In the genomic region with DNA sequence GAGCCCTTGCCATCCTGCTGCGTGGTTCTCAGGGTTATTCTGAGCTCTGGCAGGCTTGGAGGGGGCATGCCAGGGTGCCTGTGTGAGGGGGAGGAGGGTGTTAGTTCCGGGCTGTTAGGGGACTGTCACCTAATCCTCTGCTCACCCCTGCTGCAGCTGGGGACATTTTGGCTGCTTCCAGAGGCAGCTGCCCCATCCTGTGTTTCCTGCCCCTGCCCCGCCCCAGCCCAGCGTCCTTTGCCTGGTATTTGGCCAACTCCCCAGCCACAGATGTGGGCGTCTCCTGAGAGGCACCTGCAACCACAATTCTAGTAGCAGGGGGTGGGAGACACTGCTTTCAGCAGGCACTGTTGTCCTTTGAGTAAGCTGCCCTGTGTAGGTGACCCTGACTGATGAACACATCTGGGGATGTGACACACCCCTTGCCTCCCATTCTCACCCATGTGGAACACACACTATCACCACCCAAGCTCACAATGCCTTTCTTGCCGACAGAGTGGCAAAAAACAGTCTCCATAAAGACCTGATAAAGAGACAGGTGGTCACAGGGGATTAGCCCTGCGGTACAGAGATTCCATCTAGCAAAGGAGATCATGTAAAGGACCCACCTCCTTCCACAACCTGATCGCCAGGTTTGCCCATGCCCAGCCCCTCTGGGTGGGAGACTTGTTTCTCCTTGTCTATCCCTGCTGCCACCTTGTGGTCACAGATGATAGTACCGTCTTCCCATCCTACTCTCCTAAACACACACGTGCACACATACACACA, we compare ENCODE assay signal across 1 cellular context.
TF ChIP-seq lines count a peak whose summit lies in the region.

A gene (minus strand): TSS at position 48 of the 768 bp plus-strand sequence. CDS start 35 bp downstream, at position 13.

TF ChIP-seq in HepG2, 621 proteins besides CTCF, POLR2A, EP300 and RAD21 (continued from another document and continues in another):
- TF ChIP-seq, protein P1, sequence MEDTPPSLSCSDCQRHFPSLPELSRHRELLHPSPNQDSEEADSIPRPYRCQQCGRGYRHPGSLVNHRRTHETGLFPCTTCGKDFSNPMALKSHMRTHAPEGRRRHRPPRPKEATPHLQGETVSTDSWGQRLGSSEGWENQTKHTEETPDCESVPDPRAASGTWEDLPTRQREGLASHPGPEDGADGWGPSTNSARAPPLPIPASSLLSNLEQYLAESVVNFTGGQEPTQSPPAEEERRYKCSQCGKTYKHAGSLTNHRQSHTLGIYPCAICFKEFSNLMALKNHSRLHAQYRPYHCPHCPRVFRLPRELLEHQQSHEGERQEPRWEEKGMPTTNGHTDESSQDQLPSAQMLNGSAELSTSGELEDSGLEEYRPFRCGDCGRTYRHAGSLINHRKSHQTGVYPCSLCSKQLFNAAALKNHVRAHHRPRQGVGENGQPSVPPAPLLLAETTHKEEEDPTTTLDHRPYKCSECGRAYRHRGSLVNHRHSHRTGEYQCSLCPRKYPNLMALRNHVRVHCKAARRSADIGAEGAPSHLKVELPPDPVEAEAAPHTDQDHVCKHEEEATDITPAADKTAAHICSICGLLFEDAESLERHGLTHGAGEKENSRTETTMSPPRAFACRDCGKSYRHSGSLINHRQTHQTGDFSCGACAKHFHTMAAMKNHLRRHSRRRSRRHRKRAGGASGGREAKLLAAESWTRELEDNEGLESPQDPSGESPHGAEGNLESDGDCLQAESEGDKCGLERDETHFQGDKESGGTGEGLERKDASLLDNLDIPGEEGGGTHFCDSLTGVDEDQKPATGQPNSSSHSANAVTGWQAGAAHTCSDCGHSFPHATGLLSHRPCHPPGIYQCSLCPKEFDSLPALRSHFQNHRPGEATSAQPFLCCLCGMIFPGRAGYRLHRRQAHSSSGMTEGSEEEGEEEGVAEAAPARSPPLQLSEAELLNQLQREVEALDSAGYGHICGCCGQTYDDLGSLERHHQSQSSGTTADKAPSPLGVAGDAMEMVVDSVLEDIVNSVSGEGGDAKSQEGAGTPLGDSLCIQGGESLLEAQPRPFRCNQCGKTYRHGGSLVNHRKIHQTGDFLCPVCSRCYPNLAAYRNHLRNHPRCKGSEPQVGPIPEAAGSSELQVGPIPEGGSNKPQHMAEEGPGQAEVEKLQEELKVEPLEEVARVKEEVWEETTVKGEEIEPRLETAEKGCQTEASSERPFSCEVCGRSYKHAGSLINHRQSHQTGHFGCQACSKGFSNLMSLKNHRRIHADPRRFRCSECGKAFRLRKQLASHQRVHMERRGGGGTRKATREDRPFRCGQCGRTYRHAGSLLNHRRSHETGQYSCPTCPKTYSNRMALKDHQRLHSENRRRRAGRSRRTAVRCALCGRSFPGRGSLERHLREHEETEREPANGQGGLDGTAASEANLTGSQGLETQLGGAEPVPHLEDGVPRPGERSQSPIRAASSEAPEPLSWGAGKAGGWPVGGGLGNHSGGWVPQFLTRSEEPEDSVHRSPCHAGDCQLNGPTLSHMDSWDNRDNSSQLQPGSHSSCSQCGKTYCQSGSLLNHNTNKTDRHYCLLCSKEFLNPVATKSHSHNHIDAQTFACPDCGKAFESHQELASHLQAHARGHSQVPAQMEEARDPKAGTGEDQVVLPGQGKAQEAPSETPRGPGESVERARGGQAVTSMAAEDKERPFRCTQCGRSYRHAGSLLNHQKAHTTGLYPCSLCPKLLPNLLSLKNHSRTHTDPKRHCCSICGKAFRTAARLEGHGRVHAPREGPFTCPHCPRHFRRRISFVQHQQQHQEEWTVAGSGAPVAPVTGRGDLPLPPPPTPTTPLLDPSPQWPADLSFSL (CRISPR knock-in tag; IDR thresholded peaks at IDR 0.05), result no peak
- TF ChIP-seq, protein P2, sequence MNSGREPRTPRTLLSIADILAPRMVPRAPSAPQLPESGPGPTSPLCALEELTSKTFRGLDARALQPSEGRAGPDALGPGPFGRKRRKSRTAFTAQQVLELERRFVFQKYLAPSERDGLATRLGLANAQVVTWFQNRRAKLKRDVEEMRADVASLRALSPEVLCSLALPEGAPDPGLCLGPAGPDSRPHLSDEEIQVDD (CRISPR knock-in tag; IDR thresholded peaks at IDR 0.05; ENCODE audit: borderline replicate concordance), result no peak
- TF ChIP-seq, protein P3, sequence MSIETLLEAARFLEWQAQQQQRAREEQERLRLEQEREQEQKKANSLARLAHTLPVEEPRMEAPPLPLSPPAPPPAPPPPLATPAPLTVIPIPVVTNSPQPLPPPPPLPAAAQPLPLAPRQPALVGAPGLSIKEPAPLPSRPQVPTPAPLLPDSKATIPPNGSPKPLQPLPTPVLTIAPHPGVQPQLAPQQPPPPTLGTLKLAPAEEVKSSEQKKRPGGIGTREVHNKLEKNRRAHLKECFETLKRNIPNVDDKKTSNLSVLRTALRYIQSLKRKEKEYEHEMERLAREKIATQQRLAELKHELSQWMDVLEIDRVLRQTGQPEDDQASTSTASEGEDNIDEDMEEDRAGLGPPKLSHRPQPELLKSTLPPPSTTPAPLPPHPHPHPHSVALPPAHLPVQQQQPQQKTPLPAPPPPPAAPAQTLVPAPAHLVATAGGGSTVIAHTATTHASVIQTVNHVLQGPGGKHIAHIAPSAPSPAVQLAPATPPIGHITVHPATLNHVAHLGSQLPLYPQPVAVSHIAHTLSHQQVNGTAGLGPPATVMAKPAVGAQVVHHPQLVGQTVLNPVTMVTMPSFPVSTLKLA (IDR thresholded peaks at IDR 0.05), result peak; percentile 41
- TF ChIP-seq PRMT3 (CRISPR knock-in tag; IDR thresholded peaks at IDR 0.05; ENCODE audit: borderline replicate concordance, low read depth), result no peak
- TF ChIP-seq, protein P4, sequence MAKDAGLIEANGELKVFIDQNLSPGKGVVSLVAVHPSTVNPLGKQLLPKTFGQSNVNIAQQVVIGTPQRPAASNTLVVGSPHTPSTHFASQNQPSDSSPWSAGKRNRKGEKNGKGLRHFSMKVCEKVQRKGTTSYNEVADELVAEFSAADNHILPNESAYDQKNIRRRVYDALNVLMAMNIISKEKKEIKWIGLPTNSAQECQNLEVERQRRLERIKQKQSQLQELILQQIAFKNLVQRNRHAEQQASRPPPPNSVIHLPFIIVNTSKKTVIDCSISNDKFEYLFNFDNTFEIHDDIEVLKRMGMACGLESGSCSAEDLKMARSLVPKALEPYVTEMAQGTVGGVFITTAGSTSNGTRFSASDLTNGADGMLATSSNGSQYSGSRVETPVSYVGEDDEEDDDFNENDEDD (CRISPR knock-in tag; IDR thresholded peaks at IDR 0.05; ENCODE audit: borderline replicate concordance), result no peak
- TF ChIP-seq, protein P5, sequence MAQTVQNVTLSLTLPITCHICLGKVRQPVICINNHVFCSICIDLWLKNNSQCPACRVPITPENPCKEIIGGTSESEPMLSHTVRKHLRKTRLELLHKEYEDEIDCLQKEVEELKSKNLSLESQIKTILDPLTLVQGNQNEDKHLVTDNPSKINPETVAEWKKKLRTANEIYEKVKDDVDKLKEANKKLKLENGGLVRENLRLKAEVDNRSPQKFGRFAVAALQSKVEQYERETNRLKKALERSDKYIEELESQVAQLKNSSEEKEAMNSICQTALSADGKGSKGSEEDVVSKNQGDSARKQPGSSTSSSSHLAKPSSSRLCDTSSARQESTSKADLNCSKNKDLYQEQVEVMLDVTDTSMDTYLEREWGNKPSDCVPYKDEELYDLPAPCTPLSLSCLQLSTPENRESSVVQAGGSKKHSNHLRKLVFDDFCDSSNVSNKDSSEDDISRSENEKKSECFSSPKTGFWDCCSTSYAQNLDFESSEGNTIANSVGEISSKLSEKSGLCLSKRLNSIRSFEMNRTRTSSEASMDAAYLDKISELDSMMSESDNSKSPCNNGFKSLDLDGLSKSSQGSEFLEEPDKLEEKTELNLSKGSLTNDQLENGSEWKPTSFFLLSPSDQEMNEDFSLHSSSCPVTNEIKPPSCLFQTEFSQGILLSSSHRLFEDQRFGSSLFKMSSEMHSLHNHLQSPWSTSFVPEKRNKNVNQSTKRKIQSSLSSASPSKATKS (CRISPR knock-in tag; IDR thresholded peaks at IDR 0.05), result no peak
- peak; percentile 50 for TF ChIP-seq SMC3 (IDR thresholded peaks at IDR 0.05; ENCODE audit: low read length)
- TF ChIP-seq KDM4B (CRISPR knock-in tag; IDR thresholded peaks at IDR 0.05), result no peak
- TF ChIP-seq MTF2 (CRISPR knock-in tag; IDR thresholded peaks at IDR 0.05; ENCODE audit: borderline replicate concordance), result no peak
- TF ChIP-seq HOXA5 (CRISPR knock-in tag; IDR thresholded peaks at IDR 0.05), result no peak
- TF ChIP-seq, protein P6, sequence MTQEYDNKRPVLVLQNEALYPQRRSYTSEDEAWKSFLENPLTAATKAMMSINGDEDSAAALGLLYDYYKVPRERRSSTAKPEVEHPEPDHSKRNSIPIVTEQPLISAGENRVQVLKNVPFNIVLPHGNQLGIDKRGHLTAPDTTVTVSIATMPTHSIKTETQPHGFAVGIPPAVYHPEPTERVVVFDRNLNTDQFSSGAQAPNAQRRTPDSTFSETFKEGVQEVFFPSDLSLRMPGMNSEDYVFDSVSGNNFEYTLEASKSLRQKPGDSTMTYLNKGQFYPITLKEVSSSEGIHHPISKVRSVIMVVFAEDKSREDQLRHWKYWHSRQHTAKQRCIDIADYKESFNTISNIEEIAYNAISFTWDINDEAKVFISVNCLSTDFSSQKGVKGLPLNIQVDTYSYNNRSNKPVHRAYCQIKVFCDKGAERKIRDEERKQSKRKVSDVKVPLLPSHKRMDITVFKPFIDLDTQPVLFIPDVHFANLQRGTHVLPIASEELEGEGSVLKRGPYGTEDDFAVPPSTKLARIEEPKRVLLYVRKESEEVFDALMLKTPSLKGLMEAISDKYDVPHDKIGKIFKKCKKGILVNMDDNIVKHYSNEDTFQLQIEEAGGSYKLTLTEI (CRISPR knock-in tag; conservative IDR thresholded peaks at IDR 0.05), result no peak
- no peak for TF ChIP-seq ZNF572 (CRISPR knock-in tag; IDR thresholded peaks at IDR 0.05)
- no peak for TF ChIP-seq SALL1 (CRISPR knock-in tag; IDR thresholded peaks at IDR 0.05)
- TF ChIP-seq ZBTB3 (CRISPR knock-in tag; IDR thresholded peaks at IDR 0.05; ENCODE audit: borderline replicate concordance, low read depth), result no peak
- no peak for TF ChIP-seq ARNT (IDR thresholded peaks at IDR 0.05)
- TF ChIP-seq GABPB1 (CRISPR knock-in tag; IDR thresholded peaks at IDR 0.05), result no peak
- no peak for TF ChIP-seq HOXA9 (CRISPR knock-in tag; IDR thresholded peaks at IDR 0.05; ENCODE audit: borderline replicate concordance)
- TF ChIP-seq IKZF1 (IDR thresholded peaks at IDR 0.05), result no peak
- TF ChIP-seq, protein P7, sequence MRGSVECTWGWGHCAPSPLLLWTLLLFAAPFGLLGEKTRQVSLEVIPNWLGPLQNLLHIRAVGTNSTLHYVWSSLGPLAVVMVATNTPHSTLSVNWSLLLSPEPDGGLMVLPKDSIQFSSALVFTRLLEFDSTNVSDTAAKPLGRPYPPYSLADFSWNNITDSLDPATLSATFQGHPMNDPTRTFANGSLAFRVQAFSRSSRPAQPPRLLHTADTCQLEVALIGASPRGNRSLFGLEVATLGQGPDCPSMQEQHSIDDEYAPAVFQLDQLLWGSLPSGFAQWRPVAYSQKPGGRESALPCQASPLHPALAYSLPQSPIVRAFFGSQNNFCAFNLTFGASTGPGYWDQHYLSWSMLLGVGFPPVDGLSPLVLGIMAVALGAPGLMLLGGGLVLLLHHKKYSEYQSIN (CRISPR knock-in tag; IDR thresholded peaks at IDR 0.05; ENCODE audit: borderline replicate concordance), result no peak
- peak; percentile 76 for TF ChIP-seq STAG1 (CRISPR knock-in tag; IDR thresholded peaks at IDR 0.05)
- TF ChIP-seq SAP130 (CRISPR knock-in tag; IDR thresholded peaks at IDR 0.05; ENCODE audit: low read depth), result 0 out of 2 replicates have a peak, but pooled peaks have one; percentile 44
- TF ChIP-seq ZNF569 (CRISPR knock-in tag; IDR thresholded peaks at IDR 0.05; ENCODE audit: borderline replicate concordance), result no peak
- TF ChIP-seq ZNF10 (CRISPR knock-in tag; IDR thresholded peaks at IDR 0.05; ENCODE audit: borderline replicate concordance, low read depth), result no peak
- TF ChIP-seq TCF12 (IDR thresholded peaks at IDR 0.05), result no peak
- no peak for TF ChIP-seq TCF12 (CRISPR knock-in tag; IDR thresholded peaks at IDR 0.05)
- TF ChIP-seq, protein P8, sequence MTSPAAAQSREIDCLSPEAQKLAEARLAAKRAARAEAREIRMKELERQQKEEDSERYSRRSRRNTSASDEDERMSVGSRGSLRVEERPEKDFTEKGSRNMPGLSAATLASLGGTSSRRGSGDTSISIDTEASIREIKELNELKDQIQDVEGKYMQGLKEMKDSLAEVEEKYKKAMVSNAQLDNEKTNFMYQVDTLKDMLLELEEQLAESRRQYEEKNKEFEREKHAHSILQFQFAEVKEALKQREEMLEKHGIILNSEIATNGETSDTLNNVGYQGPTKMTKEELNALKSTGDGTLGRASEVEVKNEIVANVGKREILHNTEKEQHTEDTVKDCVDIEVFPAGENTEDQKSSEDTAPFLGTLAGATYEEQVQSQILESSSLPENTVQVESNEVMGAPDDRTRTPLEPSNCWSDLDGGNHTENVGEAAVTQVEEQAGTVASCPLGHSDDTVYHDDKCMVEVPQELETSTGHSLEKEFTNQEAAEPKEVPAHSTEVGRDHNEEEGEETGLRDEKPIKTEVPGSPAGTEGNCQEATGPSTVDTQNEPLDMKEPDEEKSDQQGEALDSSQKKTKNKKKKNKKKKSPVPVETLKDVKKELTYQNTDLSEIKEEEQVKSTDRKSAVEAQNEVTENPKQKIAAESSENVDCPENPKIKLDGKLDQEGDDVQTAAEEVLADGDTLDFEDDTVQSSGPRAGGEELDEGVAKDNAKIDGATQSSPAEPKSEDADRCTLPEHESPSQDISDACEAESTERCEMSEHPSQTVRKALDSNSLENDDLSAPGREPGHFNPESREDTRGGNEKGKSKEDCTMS (CRISPR knock-in tag; conservative IDR thresholded peaks at IDR 0.05), result no peak
- no peak for TF ChIP-seq HMG20B (CRISPR knock-in tag; conservative IDR thresholded peaks at IDR 0.05)
- TF ChIP-seq EEA1 (CRISPR knock-in tag; IDR thresholded peaks at IDR 0.05; ENCODE audit: borderline replicate concordance), result no peak
- TF ChIP-seq GZF1 (CRISPR knock-in tag; IDR thresholded peaks at IDR 0.05), result no peak
- no peak for TF ChIP-seq SETDB1 (CRISPR knock-in tag; IDR thresholded peaks at IDR 0.05; ENCODE audit: borderline replicate concordance)
- TF ChIP-seq, protein P9, sequence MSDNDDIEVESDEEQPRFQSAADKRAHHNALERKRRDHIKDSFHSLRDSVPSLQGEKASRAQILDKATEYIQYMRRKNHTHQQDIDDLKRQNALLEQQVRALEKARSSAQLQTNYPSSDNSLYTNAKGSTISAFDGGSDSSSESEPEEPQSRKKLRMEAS (IDR thresholded peaks at IDR 0.05), result peak; percentile 18; the same call in 1 of the 2 replicates
- TF ChIP-seq, protein P10, sequence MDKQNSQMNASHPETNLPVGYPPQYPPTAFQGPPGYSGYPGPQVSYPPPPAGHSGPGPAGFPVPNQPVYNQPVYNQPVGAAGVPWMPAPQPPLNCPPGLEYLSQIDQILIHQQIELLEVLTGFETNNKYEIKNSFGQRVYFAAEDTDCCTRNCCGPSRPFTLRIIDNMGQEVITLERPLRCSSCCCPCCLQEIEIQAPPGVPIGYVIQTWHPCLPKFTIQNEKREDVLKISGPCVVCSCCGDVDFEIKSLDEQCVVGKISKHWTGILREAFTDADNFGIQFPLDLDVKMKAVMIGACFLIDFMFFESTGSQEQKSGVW (CRISPR knock-in tag; IDR thresholded peaks at IDR 0.05; ENCODE audit: borderline replicate concordance), result no peak
- TF ChIP-seq ZSCAN29 (CRISPR knock-in tag; conservative IDR thresholded peaks at IDR 0.05), result no peak
- TF ChIP-seq HNRNPLL (IDR thresholded peaks at IDR 0.05; ENCODE audit: low read depth, low read length, poor library complexity, severe bottlenecking), result no peak
- TF ChIP-seq ZFP62 (CRISPR knock-in tag; IDR thresholded peaks at IDR 0.05), result no peak
- no peak for TF ChIP-seq NR1H2 (CRISPR knock-in tag; IDR thresholded peaks at IDR 0.05; ENCODE audit: borderline replicate concordance, low read depth)
- TF ChIP-seq SNAPC2 (CRISPR knock-in tag; IDR thresholded peaks at IDR 0.05), result no peak
- TF ChIP-seq KDM3A (CRISPR knock-in tag; IDR thresholded peaks at IDR 0.05; ENCODE audit: low read depth), result no peak
- no peak for TF ChIP-seq EED (CRISPR knock-in tag; IDR thresholded peaks at IDR 0.05)
- TF ChIP-seq ZNF652 (CRISPR knock-in tag; IDR thresholded peaks at IDR 0.05; ENCODE audit: borderline replicate concordance, low read depth), result no peak
- TF ChIP-seq ZBTB8A (CRISPR knock-in tag; IDR thresholded peaks at IDR 0.05; ENCODE audit: borderline replicate concordance, low read depth), result no peak
- peak; percentile 14; the same call in 1 of the 2 replicates for TF ChIP-seq FOXK1 (CRISPR knock-in tag; IDR thresholded peaks at IDR 0.05; ENCODE audit: borderline replicate concordance, low read depth)
